ENCODE assay signal across 14 cellular contexts in the genomic region with DNA sequence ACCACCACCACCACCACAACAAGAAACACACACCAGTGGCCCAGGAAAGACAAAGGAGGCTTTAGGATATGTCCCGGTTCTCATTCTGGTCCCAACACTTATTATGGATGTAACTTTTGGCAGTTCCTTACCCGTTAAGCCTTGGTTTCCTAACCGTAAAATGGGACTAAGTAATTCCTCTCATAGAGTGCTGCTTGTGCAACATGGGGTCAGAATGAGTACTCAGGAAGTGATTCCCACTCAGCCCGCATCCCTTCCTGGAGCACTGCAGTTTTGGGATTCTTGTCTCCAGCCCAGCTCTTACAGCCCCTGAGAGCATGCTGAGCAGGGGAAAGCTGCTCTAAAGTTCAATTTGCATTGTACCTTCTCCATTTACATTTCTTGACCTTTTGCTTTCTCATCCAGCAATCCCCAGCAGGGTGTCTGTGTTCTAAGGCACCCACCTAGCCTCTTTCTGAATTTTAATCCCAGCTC.
DNase-seq lines count a peak whose midpoint lies in the region; ATAC-seq, FAIRE-seq and TF ChIP-seq lines count a peak whose summit lies in the region.
"Had no signal": no experiment of that assay in that cellular context is flagged by ENCODE, and none has a peak within 500 bp of the region (broad histone marks: within the 10 kb centered on the region; RNA-seq: fewer than 3 reads in every experiment).

No MANE protein-coding gene starts in this region.

- no peaks in the 10 kb centered on the region for H3K9me3 Mint-ChIP-seq in activated T-helper 17 cell treated with anti-CD3 and anti-CD28 coated beads, Interleukin-2, amount 50 U/mL, for 72 hours

- POLR2A ChIA-PET in HEK293 (lab: Yijun Ruan, JAX): interaction anchor here (0.6 kb wide), 1 partner anchor 16 kb away, joined by 4 read pairs; no protein-coding TSS in a partner anchor

- no peaks in the 10 kb centered on the region for H3K27me3 Mint-ChIP-seq in activated T-helper 17 cell treated with anti-CD3 and anti-CD28 coated beads, Interleukin-2, amount 50 U/mL, for 72 hours

- CTCF ChIA-PET in HEK293 (lab: Yijun Ruan, JAX): interaction anchor here (0.6 kb wide), 1 partner anchor 310 kb away, joined by 4 read pairs; no protein-coding TSS in a partner anchor

- peak; percentile 43 for DNase-seq in AG20443 (ENCODE audit: low spot score)
- no peak for DNase-seq in activated effector memory CD4-positive, alpha-beta T cell treated with Interleukin-2 at 50 U/mL for 16 hours
- no peak for DNase-seq in GM10266 (ENCODE audit: extremely low spot score)
- no peak for DNase-seq in GM12891 (ENCODE audit: insufficient read length, low spot score)
- DNase-seq: activated CD4-positive, alpha-beta T cell treated with anti-CD3 and anti-CD28 coated beads for 48 hours; activated naive CD4-positive, alpha-beta T cell treated with anti-CD3 and anti-CD28 coated beads for 36 hours; midbrain; NCI-H1436; NCI-H748 treated with DMSO at 0.1 percent for 48 hours had no signal

- H3K27me3 ChIP-seq in iPS-20b (ENCODE audit: insufficient read depth, low read length): no peaks in the 10 kb centered on the region
- H3K27me3 ChIP-seq: SJSA1 had no signal

- TF ChIP-seq POLR2A in GM12891 (IDR thresholded peaks at IDR 0.05; ENCODE audit: low read depth, low read length): no peak

- H3K27ac Mint-ChIP-seq in activated T-helper 17 cell treated with anti-CD3 and anti-CD28 coated beads, Interleukin-2, amount 50 U/mL, for 72 hours: peak overlapping the region; percentile 18

- TF ChIP-seq CTCF in HEK293 (tag by site-specific recombination; IDR thresholded peaks at IDR 0.05) (no peak), GM10266 (IDR thresholded peaks at IDR 0.05; ENCODE audit: control insufficient read depth, insufficient read depth, low read depth, missing control alignments) (no peak)

- peaks cover 11% of the 10 kb centered on the region for H3K36me3 Mint-ChIP-seq in activated T-helper 17 cell treated with anti-CD3 and anti-CD28 coated beads, Interleukin-2, amount 50 U/mL, for 72 hours (ENCODE audit: low read depth)

- H3K9me3 ChIP-seq in HEK293 (ENCODE audit: control insufficient read depth, insufficient read depth, low read depth, low read length) (no peaks in the 10 kb centered on the region), iPS-20b (ENCODE audit: insufficient read depth, low read depth, low read length) (peaks cover 8% of the 10 kb centered on the region)

- no peak overlapping the region for H3K4me3 Mint-ChIP-seq in activated T-helper 17 cell treated with anti-CD3 and anti-CD28 coated beads, Interleukin-2, amount 50 U/mL, for 72 hours
- H3K4me3 Mint-ChIP-seq: activated naive CD4-positive, alpha-beta T cell treated with anti-CD3 and anti-CD28 coated beads for 36 hours had no signal

- no peak overlapping the region for H3K4me3 ChIP-seq in HEK293 (ENCODE audit: low read depth, low read length)
- H3K4me3 ChIP-seq in iPS-20b (ENCODE audit: low read length): peak overlapping the region; percentile 17; the same call in 1 of the 2 replicates
- H3K4me3 ChIP-seq: SJSA1 had no signal

- peak overlapping the region; percentile 18; the same call in 1 of the 2 replicates for H3K9ac ChIP-seq in iPS-20b (ENCODE audit: low read depth, low read length)

- peaks cover 27% of the 10 kb centered on the region for H3K4me1 Mint-ChIP-seq in activated T-helper 17 cell treated with anti-CD3 and anti-CD28 coated beads, Interleukin-2, amount 50 U/mL, for 72 hours

- no peak for ATAC-seq in activated T-helper 17 cell treated with anti-CD3 and anti-CD28 coated beads, Interleukin-2, amount 50 U/mL, for 72 hours (replicated peaks)
- ATAC-seq in HG03045 (IDR thresholded peaks at IDR 0.05; ENCODE audit: unreplicated experiment): no peak

- H3K27ac ChIP-seq in HEK293 (ENCODE audit: extremely low read depth, low read depth, low read length): no peak overlapping the region
- peak overlapping the region; percentile 15 for H3K27ac ChIP-seq in iPS-20b (ENCODE audit: low read length)
- H3K27ac ChIP-seq: SJSA1 had no signal

- H3K36me3 ChIP-seq in HEK293 (ENCODE audit: control insufficient read depth in 2 of 2, insufficient read depth in 1 of 2, low read length in 2 of 2) (no peaks in the 10 kb centered on the region), iPS-20b (ENCODE audit: insufficient read depth, low read depth, low read length) (no peaks in the 10 kb centered on the region)
- H3K36me3 ChIP-seq: SJSA1 had no signal

- H3K4me1 ChIP-seq in HEK293 (ENCODE audit: control insufficient read depth, insufficient read depth, low read length) (peaks cover 7% of the 10 kb centered on the region), iPS-20b (ENCODE audit: insufficient read depth, low read length) (peaks cover 29% of the 10 kb centered on the region)

- FAIRE-seq in GM12891 (lab: Jason Lieb, UNC): no peak

TF ChIP-seq in HEK293, 187 proteins besides CTCF, POLR2A, EP300 and RAD21:
- TF ChIP-seq ZNF514 (tag by site-specific recombination; IDR thresholded peaks at IDR 0.05) (no peak), KLF1 (tag by site-specific recombination; IDR thresholded peaks at IDR 0.05) (no peak)
- TF ChIP-seq, protein P1, sequence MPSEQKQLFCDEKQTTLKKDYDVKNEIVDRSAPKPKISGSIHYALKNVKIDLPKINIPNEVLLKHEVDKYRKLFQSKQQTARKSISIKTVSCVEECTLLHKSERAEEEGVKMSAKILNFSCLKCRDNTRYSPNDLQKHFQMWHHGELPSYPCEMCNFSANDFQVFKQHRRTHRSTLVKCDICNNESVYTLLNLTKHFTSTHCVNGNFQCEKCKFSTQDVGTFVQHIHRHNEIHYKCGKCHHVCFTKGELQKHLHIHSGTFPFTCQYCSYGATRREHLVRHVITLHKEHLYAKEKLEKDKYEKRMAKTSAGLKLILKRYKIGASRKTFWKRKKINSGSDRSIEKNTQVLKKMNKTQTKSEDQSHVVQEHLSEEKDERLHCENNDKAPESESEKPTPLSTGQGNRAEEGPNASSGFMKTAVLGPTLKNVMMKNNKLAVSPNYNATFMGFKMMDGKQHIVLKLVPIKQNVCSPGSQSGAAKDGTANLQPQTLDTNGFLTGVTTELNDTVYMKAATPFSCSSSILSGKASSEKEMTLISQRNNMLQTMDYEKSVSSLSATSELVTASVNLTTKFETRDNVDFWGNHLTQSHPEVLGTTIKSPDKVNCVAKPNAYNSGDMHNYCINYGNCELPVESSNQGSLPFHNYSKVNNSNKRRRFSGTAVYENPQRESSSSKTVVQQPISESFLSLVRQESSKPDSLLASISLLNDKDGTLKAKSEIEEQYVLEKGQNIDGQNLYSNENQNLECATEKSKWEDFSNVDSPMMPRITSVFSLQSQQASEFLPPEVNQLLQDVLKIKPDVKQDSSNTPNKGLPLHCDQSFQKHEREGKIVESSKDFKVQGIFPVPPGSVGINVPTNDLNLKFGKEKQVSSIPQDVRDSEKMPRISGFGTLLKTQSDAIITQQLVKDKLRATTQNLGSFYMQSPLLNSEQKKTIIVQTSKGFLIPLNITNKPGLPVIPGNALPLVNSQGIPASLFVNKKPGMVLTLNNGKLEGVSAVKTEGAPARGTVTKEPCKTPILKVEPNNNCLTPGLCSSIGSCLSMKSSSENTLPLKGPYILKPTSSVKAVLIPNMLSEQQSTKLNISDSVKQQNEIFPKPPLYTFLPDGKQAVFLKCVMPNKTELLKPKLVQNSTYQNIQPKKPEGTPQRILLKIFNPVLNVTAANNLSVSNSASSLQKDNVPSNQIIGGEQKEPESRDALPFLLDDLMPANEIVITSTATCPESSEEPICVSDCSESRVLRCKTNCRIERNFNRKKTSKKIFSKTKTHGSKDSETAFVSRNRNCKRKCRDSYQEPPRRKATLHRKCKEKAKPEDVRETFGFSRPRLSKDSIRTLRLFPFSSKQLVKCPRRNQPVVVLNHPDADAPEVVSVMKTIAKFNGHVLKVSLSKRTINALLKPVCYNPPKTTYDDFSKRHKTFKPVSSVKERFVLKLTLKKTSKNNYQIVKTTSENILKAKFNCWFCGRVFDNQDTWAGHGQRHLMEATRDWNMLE (tag by site-specific recombination; conservative IDR thresholded peaks at IDR 0.05; ENCODE audit: low read depth): 0 out of 2 replicates have a peak, but pooled peaks have one; percentile 21

TF ChIP-seq in GM12891, 5 proteins besides CTCF, POLR2A, EP300 and RAD21:
- TF ChIP-seq POU2F2 (IDR thresholded peaks at IDR 0.05; ENCODE audit: low read depth, low read length): no peak
- TF ChIP-seq TAF1 (IDR thresholded peaks at IDR 0.05; ENCODE audit: low read depth, low read length): no peak
- TF ChIP-seq POLR2AphosphoS5 (IDR thresholded peaks at IDR 0.05; ENCODE audit: low read depth, low read length): no peak
- no peak for TF ChIP-seq PAX5 (IDR thresholded peaks at IDR 0.05; ENCODE audit: insufficient read depth, low read length, severe bottlenecking)
- no peak for TF ChIP-seq SPI1 (IDR thresholded peaks at IDR 0.05; ENCODE audit: low read depth, low read length)
